ENCODE assay signal across 8 cellular contexts in genomic region chr2:62198237-62198633, GRCh38. TPM values are rescaled to one million over a fixed set of nuclear protein-coding genes. Genes with fewer than 3 reads are reported as not detected.
A peak's percentile ranks its signal among the peaks of the same experiment; 100 is the strongest.
DNase-seq lines count a peak whose midpoint lies in the region; ATAC-seq and TF ChIP-seq lines count a peak whose summit lies in the region.

No MANE protein-coding gene starts in this region.

- H3K36me3 Mint-ChIP-seq in MCF 10A (ENCODE audit: insufficient read depth, unreplicated experiment) (peaks cover 4% of the 10 kb centered on the region), natural killer cell (no peaks in the 10 kb centered on the region)

- TF ChIP-seq CTCF in MCF 10A (IDR thresholded peaks at IDR 0.05; ENCODE audit: unreplicated experiment) = no peak
- no peak for TF ChIP-seq CTCF in natural killer cell (IDR thresholded peaks at IDR 0.05)
- no peak for TF ChIP-seq CTCF in GM13976 (IDR thresholded peaks at IDR 0.05; ENCODE audit: borderline replicate concordance, control extremely low read depth, extremely low read depth, insufficient read depth, missing control alignments)

- no peaks in the 10 kb centered on the region for H3K27me3 Mint-ChIP-seq in MCF 10A (ENCODE audit: insufficient read depth, unreplicated experiment)
- no peaks in the 10 kb centered on the region for H3K27me3 Mint-ChIP-seq in natural killer cell (ENCODE audit: low read depth in 2 of 2)

- intact Hi-C loops in MCF 10A (cut with micrococcal nuclease) (loop anchor here (2.0 to 5.0 kb wide), 2 partner anchors 206 to 279 kb away; no protein-coding TSS in a partner anchor), natural killer cell (cut with micrococcal nuclease) (loop anchor here (5.0 to 10.0 kb wide), 2 partner anchors 109 to 217 kb away; no protein-coding TSS in a partner anchor)

- H3K4me1 Mint-ChIP-seq in MCF 10A (ENCODE audit: insufficient read depth, unreplicated experiment) = peaks cover 30% of the 10 kb centered on the region
- H3K4me1 Mint-ChIP-seq in natural killer cell = peaks cover 57 to 58% of the 10 kb centered on the region in 2 donors

- ATAC-seq in natural killer cell (no peak), HG03520 (IDR thresholded peaks at IDR 0.05; ENCODE audit: unreplicated experiment) (no peak), HG02610 (IDR thresholded peaks at IDR 0.05; ENCODE audit: unreplicated experiment) (no peak)

- POLR2A ChIA-PET in MCF 10A (lab: Yijun Ruan, JAX) = interaction anchor here (0.6 to 1.6 kb wide), 3 partner anchors 18 to 138 kb away, joined by 4 to 8 read pairs (median 4); no protein-coding TSS in a partner anchor

- DNase-seq in CD1c-positive myeloid dendritic cell (ENCODE audit: extremely low spot score) (peak; percentile 61), Kasumi-1 (lab: John Stamatoyannopoulos, UW) (peak; percentile 33 to 36), MCF 10A (ENCODE audit: unreplicated experiment) (no peak), natural killer cell (no peak), GM13976 (ENCODE audit: low spot score) (no peak), AG08396 (ENCODE audit: low spot score) (no peak)

- peak overlapping the region; percentile 88 for H3K4me3 Mint-ChIP-seq in MCF 10A (ENCODE audit: unreplicated experiment)
- H3K4me3 Mint-ChIP-seq in natural killer cell = peak overlapping the region; percentile 95

- in situ Hi-C loops in GM13976 (cut with MboI; ENCODE audit: low sequenced_read_pairs, unreplicated experiment) = no loop called here

- CTCF ChIA-PET in MCF 10A (lab: Yijun Ruan, JAX) = interaction anchor here (0.6 to 1.8 kb wide), 5 partner anchors 17 to 214 kb away, joined by 3 to 5 read pairs (median 3); no protein-coding TSS in a partner anchor

- H3K9me3 Mint-ChIP-seq in MCF 10A (ENCODE audit: unreplicated experiment) = no peaks in the 10 kb centered on the region
- no peaks in the 10 kb centered on the region for H3K9me3 Mint-ChIP-seq in natural killer cell

- H3K27ac Mint-ChIP-seq in MCF 10A (ENCODE audit: low read depth, unreplicated experiment) = peak overlapping the region; percentile 66
- peak overlapping the region; percentile 88 to 94 for H3K27ac Mint-ChIP-seq in natural killer cell

- no TSS peak for BruUV-seq in MCF 10A (replicated peaks; lab: Mats Ljungman, UMichigan)

RNA-seq across cellular contexts. Expression of gene B3GNT2, which starts 2.3 kb away (rescaled TPM):
- total RNA-seq in MCF 10A (2022) (12.3 and 15.3 TPM in 2 replicates), natural killer cell (10 to 100 TPM; 51.9 to 68.0 (median 54.0) TPM)

Comparison
In these comparisons a context has a peak if more than half of its experiments do, and no peak if none do; other contexts are left out.
1. DNase-seq: peak in CD1c-positive myeloid dendritic cell (single experiment) and Kasumi-1 (2 of 2); none in MCF 10A (single experiment), natural killer cell (single experiment), GM13976 (single experiment) and AG08396 (single experiment).